ENCODE assay signal across 1 cellular context in the genomic region with DNA sequence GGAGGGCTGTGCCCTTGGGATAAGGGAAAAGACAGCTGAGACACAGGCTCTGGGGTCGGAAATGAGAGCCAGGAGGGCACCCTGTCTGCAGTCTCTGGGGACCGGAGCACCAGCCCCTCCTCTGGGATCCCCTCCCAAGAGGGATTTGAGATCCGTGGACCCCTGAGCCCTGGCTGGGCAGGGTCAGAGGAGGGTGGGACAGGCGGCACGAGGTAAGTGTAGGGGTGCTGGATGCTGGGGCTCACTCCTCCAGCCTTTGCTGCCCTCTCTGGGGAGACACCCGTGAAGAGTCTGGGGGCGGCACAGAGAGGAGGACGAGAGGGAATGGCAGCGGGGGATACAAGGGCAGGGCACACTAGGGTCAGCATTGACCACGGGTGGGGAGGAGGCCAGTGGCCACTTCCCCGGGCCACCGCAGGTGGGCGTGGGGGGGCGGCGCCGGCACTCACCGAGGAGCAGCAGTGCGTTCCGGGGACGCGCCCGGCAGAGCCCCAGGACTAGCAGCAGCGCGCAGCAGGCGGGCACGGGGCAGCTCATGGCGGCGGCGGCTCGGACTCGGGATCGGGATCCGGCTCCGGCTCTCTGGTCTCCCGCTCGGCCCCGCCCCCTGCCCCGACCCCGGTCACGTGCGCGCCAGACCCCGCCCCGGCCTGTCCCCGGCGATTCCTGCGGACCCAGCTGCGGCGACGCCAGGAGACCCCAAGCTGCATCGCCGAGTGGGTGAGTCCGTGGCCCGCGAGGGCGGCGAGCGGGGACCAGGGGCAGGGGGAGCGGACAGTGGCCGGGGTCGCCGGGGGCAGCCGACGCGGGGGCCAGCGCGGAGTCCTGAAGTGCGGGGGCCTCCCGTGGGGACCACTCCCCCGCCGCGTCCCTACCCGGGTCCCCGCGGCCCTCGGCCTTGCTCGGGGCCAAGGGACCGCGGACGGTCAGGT.
A peak's percentile ranks its signal among the peaks of the same experiment; 100 is the strongest.
TF ChIP-seq lines count a peak whose summit lies in the region.

A gene (minus strand): TSS at position 557 of the 932 bp plus-strand sequence. CDS start 20 bp downstream, at position 537.
A gene (plus strand): TSS at position 651 of the 932 bp plus-strand sequence. CDS start 1,134 bp downstream, outside the sequence.

TF ChIP-seq in HepG2, 621 proteins besides CTCF, POLR2A, EP300 and RAD21 (continued from another document and continues in another):
- TF ChIP-seq, protein P1, sequence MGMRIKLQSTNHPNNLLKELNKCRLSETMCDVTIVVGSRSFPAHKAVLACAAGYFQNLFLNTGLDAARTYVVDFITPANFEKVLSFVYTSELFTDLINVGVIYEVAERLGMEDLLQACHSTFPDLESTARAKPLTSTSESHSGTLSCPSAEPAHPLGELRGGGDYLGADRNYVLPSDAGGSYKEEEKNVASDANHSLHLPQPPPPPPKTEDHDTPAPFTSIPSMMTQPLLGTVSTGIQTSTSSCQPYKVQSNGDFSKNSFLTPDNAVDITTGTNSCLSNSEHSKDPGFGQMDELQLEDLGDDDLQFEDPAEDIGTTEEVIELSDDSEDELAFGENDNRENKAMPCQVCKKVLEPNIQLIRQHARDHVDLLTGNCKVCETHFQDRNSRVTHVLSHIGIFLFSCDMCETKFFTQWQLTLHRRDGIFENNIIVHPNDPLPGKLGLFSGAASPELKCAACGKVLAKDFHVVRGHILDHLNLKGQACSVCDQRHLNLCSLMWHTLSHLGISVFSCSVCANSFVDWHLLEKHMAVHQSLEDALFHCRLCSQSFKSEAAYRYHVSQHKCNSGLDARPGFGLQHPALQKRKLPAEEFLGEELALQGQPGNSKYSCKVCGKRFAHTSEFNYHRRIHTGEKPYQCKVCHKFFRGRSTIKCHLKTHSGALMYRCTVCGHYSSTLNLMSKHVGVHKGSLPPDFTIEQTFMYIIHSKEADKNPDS (CRISPR knock-in tag; IDR thresholded peaks at IDR 0.05), result no peak
- TF ChIP-seq SUZ12 (IDR thresholded peaks at IDR 0.05; ENCODE audit: low read depth, low read length) (no peak), CREB1 (IDR thresholded peaks at IDR 0.05) (no peak), CREB1 (CRISPR knock-in tag; IDR thresholded peaks at IDR 0.05) (no peak), LCORL (IDR thresholded peaks at IDR 0.05) (no peak; the same call in 1 of the 2 replicates), LCORL (CRISPR knock-in tag; IDR thresholded peaks at IDR 0.05) (0 out of 2 replicates have a peak, but pooled peaks have one; percentile 32), TP53 (CRISPR knock-in tag; conservative IDR thresholded peaks at IDR 0.05) (no peak), HOXD1 (CRISPR knock-in tag; IDR thresholded peaks at IDR 0.05) (no peak), ZSCAN21 (CRISPR knock-in tag; IDR thresholded peaks at IDR 0.05; ENCODE audit: borderline replicate concordance) (peak; percentile 96), SATB2 (CRISPR knock-in tag; IDR thresholded peaks at IDR 0.05) (no peak), ATRX (CRISPR knock-in tag; IDR thresholded peaks at IDR 0.05; ENCODE audit: borderline replicate concordance) (no peak; the same call in 1 of the 2 replicates), ZNF747 (CRISPR knock-in tag; IDR thresholded peaks at IDR 0.05; ENCODE audit: borderline replicate concordance) (no peak), POLR2AphosphoS2 (IDR thresholded peaks at IDR 0.05; ENCODE audit: low read depth, low read length) (no peak), ZNF251 (CRISPR knock-in tag; IDR thresholded peaks at IDR 0.05) (no peak), PHF5A (CRISPR knock-in tag; IDR thresholded peaks at IDR 0.05; ENCODE audit: low read depth, unreplicated experiment) (no peak), ZNF343 (CRISPR knock-in tag; IDR thresholded peaks at IDR 0.05) (peak; percentile 86), ZNF598 (CRISPR knock-in tag; IDR thresholded peaks at IDR 0.05; ENCODE audit: borderline replicate concordance) (no peak), ATF1 (CRISPR knock-in tag; IDR thresholded peaks at IDR 0.05) (no peak), ZNF432 (CRISPR knock-in tag; IDR thresholded peaks at IDR 0.05; ENCODE audit: borderline replicate concordance) (no peak), MAFG (CRISPR knock-in tag; IDR thresholded peaks at IDR 0.05) (no peak), ETV5 (CRISPR knock-in tag; IDR thresholded peaks at IDR 0.05; ENCODE audit: borderline replicate concordance) (peak; percentile 37; the same call in 1 of the 2 replicates), ZNF431 (CRISPR knock-in tag; IDR thresholded peaks at IDR 0.05; ENCODE audit: borderline replicate concordance, low read depth) (no peak), ZNF383 (CRISPR knock-in tag; IDR thresholded peaks at IDR 0.05; ENCODE audit: borderline replicate concordance) (peak; percentile 46; the same call in 1 of the 2 replicates), MEIS1 (CRISPR knock-in tag; IDR thresholded peaks at IDR 0.05; ENCODE audit: borderline replicate concordance) (no peak), PPARG (CRISPR knock-in tag; conservative IDR thresholded peaks at IDR 0.05) (0 out of 2 replicates have a peak, but pooled peaks have one; percentile 8), CBX2 (IDR thresholded peaks at IDR 0.05; ENCODE audit: low read depth, low read length) (no peak), CBX2 (CRISPR knock-in tag; IDR thresholded peaks at IDR 0.05; ENCODE audit: low read depth) (no peak), SMARCC2 (IDR thresholded peaks at IDR 0.05) (no peak), MED8 (CRISPR knock-in tag; IDR thresholded peaks at IDR 0.05; ENCODE audit: insufficient replicate concordance) (no peak), ZNF781 (CRISPR knock-in tag; IDR thresholded peaks at IDR 0.05; ENCODE audit: borderline replicate concordance, not compliant biosample characterization) (no peak), NBN (conservative IDR thresholded peaks at IDR 0.05) (no peak), SOX5 (CRISPR knock-in tag; IDR thresholded peaks at IDR 0.05; ENCODE audit: borderline replicate concordance) (0 out of 2 replicates have a peak, but pooled peaks have one; percentile 8), REL (CRISPR knock-in tag; conservative IDR thresholded peaks at IDR 0.05) (no peak), MEF2D (CRISPR knock-in tag; IDR thresholded peaks at IDR 0.05) (no peak), NFIB (CRISPR knock-in tag; IDR thresholded peaks at IDR 0.05; ENCODE audit: borderline replicate concordance) (no peak), TAF1 (CRISPR knock-in tag; IDR thresholded peaks at IDR 0.05) (peak; percentile 80), MYNN (CRISPR knock-in tag; IDR thresholded peaks at IDR 0.05; ENCODE audit: low read depth) (0 out of 2 replicates have a peak, but pooled peaks have one; percentile 36), JUNB (CRISPR knock-in tag; IDR thresholded peaks at IDR 0.05; ENCODE audit: borderline replicate concordance) (no peak), RBFOX2 (IDR thresholded peaks at IDR 0.05; ENCODE audit: low read depth, low read length) (peak; percentile 88), ZNF782 (CRISPR knock-in tag; IDR thresholded peaks at IDR 0.05; ENCODE audit: borderline replicate concordance) (no peak), THAP11 (CRISPR knock-in tag; IDR thresholded peaks at IDR 0.05) (peak; percentile 59), KDM6A (CRISPR knock-in tag; IDR thresholded peaks at IDR 0.05; ENCODE audit: low read depth) (no peak), DR1 (CRISPR knock-in tag; IDR thresholded peaks at IDR 0.05) (no peak)
- TF ChIP-seq, protein P2, sequence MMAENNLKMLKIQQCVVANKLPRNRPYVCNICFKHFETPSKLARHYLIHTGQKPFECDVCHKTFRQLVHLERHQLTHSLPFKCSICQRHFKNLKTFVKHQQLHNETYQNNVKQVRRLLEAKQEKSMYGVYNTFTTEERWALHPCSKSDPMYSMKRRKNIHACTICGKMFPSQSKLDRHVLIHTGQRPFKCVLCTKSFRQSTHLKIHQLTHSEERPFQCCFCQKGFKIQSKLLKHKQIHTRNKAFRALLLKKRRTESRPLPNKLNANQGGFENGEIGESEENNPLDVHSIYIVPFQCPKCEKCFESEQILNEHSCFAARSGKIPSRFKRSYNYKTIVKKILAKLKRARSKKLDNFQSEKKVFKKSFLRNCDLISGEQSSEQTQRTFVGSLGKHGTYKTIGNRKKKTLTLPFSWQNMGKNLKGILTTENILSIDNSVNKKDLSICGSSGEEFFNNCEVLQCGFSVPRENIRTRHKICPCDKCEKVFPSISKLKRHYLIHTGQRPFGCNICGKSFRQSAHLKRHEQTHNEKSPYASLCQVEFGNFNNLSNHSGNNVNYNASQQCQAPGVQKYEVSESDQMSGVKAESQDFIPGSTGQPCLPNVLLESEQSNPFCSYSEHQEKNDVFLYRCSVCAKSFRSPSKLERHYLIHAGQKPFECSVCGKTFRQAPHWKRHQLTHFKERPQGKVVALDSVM (CRISPR knock-in tag; IDR thresholded peaks at IDR 0.05), result 0 out of 2 replicates have a peak, but pooled peaks have one; percentile 34
- TF ChIP-seq, protein P3, sequence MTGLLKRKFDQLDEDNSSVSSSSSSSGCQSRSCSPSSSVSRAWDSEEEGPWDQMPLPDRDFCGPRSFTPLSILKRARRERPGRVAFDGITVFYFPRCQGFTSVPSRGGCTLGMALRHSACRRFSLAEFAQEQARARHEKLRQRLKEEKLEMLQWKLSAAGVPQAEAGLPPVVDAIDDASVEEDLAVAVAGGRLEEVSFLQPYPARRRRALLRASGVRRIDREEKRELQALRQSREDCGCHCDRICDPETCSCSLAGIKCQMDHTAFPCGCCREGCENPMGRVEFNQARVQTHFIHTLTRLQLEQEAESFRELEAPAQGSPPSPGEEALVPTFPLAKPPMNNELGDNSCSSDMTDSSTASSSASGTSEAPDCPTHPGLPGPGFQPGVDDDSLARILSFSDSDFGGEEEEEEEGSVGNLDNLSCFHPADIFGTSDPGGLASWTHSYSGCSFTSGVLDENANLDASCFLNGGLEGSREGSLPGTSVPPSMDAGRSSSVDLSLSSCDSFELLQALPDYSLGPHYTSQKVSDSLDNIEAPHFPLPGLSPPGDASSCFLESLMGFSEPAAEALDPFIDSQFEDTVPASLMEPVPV (CRISPR knock-in tag; IDR thresholded peaks at IDR 0.05), result peak; percentile 55; the same call in 1 of the 2 replicates
- TF ChIP-seq, protein P4, sequence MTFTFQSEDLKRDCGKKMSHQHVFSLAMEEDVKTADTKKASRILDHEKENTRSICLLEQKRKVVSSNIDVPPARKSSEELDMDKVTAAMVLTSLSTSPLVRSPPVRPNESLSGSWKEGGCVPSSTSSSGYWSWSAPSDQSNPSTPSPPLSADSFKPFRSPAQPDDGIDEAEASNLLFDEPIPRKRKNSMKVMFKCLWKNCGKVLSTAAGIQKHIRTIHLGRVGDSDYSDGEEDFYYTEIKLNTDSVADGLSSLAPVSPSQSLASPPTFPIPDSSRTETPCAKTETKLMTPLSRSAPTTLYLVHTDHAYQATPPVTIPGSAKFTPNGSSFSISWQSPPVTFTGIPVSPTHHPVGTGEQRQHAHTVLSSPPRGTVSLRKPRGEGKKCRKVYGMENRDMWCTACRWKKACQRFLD (CRISPR knock-in tag; IDR thresholded peaks at IDR 0.05; ENCODE audit: borderline replicate concordance), result no peak
- TF ChIP-seq, protein P5, sequence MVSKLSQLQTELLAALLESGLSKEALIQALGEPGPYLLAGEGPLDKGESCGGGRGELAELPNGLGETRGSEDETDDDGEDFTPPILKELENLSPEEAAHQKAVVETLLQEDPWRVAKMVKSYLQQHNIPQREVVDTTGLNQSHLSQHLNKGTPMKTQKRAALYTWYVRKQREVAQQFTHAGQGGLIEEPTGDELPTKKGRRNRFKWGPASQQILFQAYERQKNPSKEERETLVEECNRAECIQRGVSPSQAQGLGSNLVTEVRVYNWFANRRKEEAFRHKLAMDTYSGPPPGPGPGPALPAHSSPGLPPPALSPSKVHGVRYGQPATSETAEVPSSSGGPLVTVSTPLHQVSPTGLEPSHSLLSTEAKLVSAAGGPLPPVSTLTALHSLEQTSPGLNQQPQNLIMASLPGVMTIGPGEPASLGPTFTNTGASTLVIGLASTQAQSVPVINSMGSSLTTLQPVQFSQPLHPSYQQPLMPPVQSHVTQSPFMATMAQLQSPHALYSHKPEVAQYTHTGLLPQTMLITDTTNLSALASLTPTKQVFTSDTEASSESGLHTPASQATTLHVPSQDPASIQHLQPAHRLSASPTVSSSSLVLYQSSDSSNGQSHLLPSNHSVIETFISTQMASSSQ (IDR thresholded peaks at IDR 0.05; ENCODE audit: low read depth), result no peak
- TF ChIP-seq, protein P5 (CRISPR knock-in tag; IDR thresholded peaks at IDR 0.05; ENCODE audit: borderline replicate concordance), result peak; percentile 54; the same call in 1 of the 2 replicates
- TF ChIP-seq, protein P6, sequence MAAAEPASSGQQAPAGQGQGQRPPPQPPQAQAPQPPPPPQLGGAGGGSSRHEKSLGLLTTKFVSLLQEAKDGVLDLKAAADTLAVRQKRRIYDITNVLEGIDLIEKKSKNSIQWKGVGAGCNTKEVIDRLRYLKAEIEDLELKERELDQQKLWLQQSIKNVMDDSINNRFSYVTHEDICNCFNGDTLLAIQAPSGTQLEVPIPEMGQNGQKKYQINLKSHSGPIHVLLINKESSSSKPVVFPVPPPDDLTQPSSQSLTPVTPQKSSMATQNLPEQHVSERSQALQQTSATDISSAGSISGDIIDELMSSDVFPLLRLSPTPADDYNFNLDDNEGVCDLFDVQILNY (CRISPR knock-in tag; conservative IDR thresholded peaks at IDR 0.05), result no peak
- TF ChIP-seq, protein P7, sequence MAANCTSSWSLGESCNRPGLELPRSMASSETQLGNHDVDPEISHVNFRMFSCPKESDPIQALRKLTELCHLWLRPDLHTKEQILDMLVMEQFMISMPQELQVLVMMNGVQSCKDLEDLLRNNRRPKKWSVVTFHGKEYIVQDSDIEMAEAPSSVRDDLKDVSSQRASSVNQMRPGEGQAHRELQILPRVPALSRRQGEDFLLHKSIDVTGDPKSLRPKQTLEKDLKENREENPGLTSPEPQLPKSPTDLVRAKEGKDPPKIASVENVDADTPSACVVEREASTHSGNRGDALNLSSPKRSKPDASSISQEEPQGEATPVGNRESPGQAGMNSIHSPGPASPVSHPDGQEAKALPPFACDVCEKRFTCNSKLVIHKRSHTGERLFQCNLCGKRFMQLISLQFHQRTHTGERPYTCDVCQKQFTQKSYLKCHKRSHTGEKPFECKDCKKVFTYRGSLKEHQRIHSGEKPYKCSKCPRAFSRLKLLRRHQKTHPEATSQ (CRISPR knock-in tag; IDR thresholded peaks at IDR 0.05; ENCODE audit: borderline replicate concordance), result no peak
- TF ChIP-seq, protein P8, sequence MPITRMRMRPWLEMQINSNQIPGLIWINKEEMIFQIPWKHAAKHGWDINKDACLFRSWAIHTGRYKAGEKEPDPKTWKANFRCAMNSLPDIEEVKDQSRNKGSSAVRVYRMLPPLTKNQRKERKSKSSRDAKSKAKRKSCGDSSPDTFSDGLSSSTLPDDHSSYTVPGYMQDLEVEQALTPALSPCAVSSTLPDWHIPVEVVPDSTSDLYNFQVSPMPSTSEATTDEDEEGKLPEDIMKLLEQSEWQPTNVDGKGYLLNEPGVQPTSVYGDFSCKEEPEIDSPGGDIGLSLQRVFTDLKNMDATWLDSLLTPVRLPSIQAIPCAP (CRISPR knock-in tag; IDR thresholded peaks at IDR 0.05; ENCODE audit: low read depth), result 0 out of 2 replicates have a peak, but pooled peaks have one; percentile 18
